In genomic region chr1:168386949-168387586, GRCh38 we compare ENCODE assay signal across 8 cellular contexts.
DNase-seq lines count a peak whose midpoint lies in the region; TF ChIP-seq lines count a peak whose summit lies in the region.

No MANE protein-coding gene starts in this region.

- peak; percentile 25 for TF ChIP-seq CTCF in kidney epithelial cell (IDR thresholded peaks at IDR 0.05; ENCODE audit: insufficient read depth, low read length, poor library complexity, severe bottlenecking)

- no peak overlapping the region for H3K9ac ChIP-seq in adipocyte (ENCODE audit: low read length)

- DNase-seq in H7 (peak; percentile 76), T-helper 1 cell (peak; percentile 48 to 75 (median 69)), adipocyte (ENCODE audit: low read depth) (peak; percentile 14), kidney epithelial cell (ENCODE audit: low read depth) (peak; percentile 37), GM19240 (ENCODE audit: insufficient read length, low spot score) (no peak), pons (ENCODE audit: low spot score) (no peak), dedifferentiated amniotic fluid mesenchymal stem cell (ENCODE audit: extremely low spot score) (no peak)
- DNase-seq in stimulated activated CD4-positive, alpha-beta T cell treated with anti-CD3 and anti-CD28 coated beads, TNF-alpha, amount 100 ng/mL, for 24 hours (ENCODE audit: low read depth in 3 of 3), result peak; percentile 51 to 75 (median 59)

- peaks cover 18% of the 10 kb centered on the region for H3K4me1 ChIP-seq in adipocyte (ENCODE audit: control insufficient read depth, insufficient read depth, low read length)

- H3K27me3 ChIP-seq in H7 (ENCODE audit: control insufficient read depth, insufficient read depth, low read length), result no peaks in the 10 kb centered on the region
- peaks cover 5% of the 10 kb centered on the region for H3K27me3 ChIP-seq in adipocyte (replicated peaks; ENCODE audit: control insufficient read depth, insufficient read depth, low read length)
- H3K27me3 ChIP-seq in kidney epithelial cell (ENCODE audit: control insufficient read depth, insufficient read depth, low read length), result no peaks in the 10 kb centered on the region

- H3K36me3 ChIP-seq in H7 (replicated peaks; ENCODE audit: control insufficient read depth, insufficient read depth, low read length) (no peaks in the 10 kb centered on the region), adipocyte (ENCODE audit: control insufficient read depth, insufficient read depth, low read length, severe bottlenecking) (no peaks in the 10 kb centered on the region), kidney epithelial cell (ENCODE audit: control insufficient read depth, insufficient read depth, low read length) (no peaks in the 10 kb centered on the region)

- H3K4me3 ChIP-seq in H7 (ENCODE audit: insufficient read depth, low read depth, low read length), result no peak overlapping the region; the same call in 1 of the 2 replicates
- H3K4me3 ChIP-seq in adipocyte (ENCODE audit: low read length), result no peak overlapping the region
- peak overlapping the region; percentile 2 for H3K4me3 ChIP-seq in kidney epithelial cell (ENCODE audit: low read depth, low read length)

- no peaks in the 10 kb centered on the region for H3K9me3 ChIP-seq in adipocyte (ENCODE audit: control insufficient read depth, low read length)

Comparison
In these comparisons a context has a peak if more than half of its experiments do, and no peak if none do; other contexts are left out.
1. DNase-seq: peak in H7 (single experiment), T-helper 1 cell (5 of 5), adipocyte (single experiment), kidney epithelial cell (single experiment) and stimulated activated CD4-positive, alpha-beta T cell treated with anti-CD3 and anti-CD28 coated beads, TNF-alpha, amount 100 ng/mL, for 24 hours (3 of 3); none in GM19240 (single experiment), pons (single experiment) and dedifferentiated amniotic fluid mesenchymal stem cell (single experiment).